ENCODE assay signal across 9 cellular contexts in the genomic region with DNA sequence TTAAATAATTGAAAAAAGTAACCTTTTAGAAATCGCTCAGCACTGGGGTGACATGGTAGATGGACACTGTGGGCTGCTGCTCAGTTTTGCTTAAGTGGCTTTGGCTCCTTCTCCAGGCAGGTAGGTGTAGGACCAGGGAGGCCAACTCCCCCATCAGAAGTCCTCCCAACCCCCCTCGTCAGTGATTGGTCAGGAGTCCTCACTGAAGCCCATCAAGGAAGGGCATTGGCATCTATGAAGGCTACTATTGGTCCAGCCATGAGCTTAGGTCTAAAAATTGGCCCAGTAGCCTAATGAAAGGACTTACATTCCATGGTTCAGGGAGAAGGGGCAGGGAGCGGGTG. TPM values are rescaled to one million over a fixed set of nuclear protein-coding genes. Genes with fewer than 3 reads are reported as not detected.
DNase-seq lines count a peak whose midpoint lies in the region; ATAC-seq and TF ChIP-seq lines count a peak whose summit lies in the region.
"Had no signal": no experiment of that assay in that cellular context is flagged by ENCODE, and none has a peak within 500 bp of the region (broad histone marks: within the 10 kb centered on the region; RNA-seq: fewer than 3 reads in every experiment).

No MANE protein-coding gene starts in this region.

- peak overlapping the region; percentile 85 for H3K9ac ChIP-seq in OCI-LY3 (ENCODE audit: low read length)
- no peak overlapping the region for H3K9ac ChIP-seq in H9 (ENCODE audit: extremely low read depth, insufficient read length, low read length)

- no peak overlapping the region for H2BK15ac ChIP-seq in H9 (ENCODE audit: low read depth, low read length)

- intact Hi-C loops in CD4-positive, alpha-beta T cell (cut with DNase I, micrococcal nuclease): loop anchor here in 1 of 2 experiments (5.0 kb wide), 1 partner anchor 183 kb away; no protein-coding TSS in a partner anchor
- intact Hi-C loops in lower lobe of right lung (cut with DNase I): no loop called here

- peak overlapping the region; percentile 100 for H3K27ac Mint-ChIP-seq in CD4-positive, alpha-beta T cell
- no peak overlapping the region for H3K27ac Mint-ChIP-seq in H9

- H4K20me1 ChIP-seq in OCI-LY3 (ENCODE audit: insufficient read depth, low read length): no peaks in the 10 kb centered on the region
- no peaks in the 10 kb centered on the region for H4K20me1 ChIP-seq in H9 (ENCODE audit: control insufficient read depth, insufficient read depth, insufficient read length)

- no peaks in the 10 kb centered on the region for H3K79me1 ChIP-seq in H9 (ENCODE audit: insufficient read depth, low read depth, low read length, poor library complexity, severe bottlenecking)

- no peak for TF ChIP-seq CTCF in CD4-positive, alpha-beta T cell (IDR thresholded peaks at IDR 0.05)
- no peak for TF ChIP-seq CTCF in OCI-LY3 (IDR thresholded peaks at IDR 0.05; ENCODE audit: low read depth, low read length)
- TF ChIP-seq CTCF in lower lobe of right lung (IDR thresholded peaks at IDR 0.05): no peak
- no peak for TF ChIP-seq CTCF in H9 (conservative IDR thresholded peaks at IDR 0.05)
- no peak for TF ChIP-seq CTCF in GM20000 (IDR thresholded peaks at IDR 0.05; ENCODE audit: extremely low read depth, missing control alignments)

- no peak overlapping the region for H3T11ph ChIP-seq in H9 (ENCODE audit: low read length)

- peak overlapping the region; percentile 92 for H3K27ac ChIP-seq in CD4-positive, alpha-beta T cell (ENCODE audit: low read depth, low read length)
- H3K27ac ChIP-seq in OCI-LY3 (ENCODE audit: low read length) (peak overlapping the region; percentile 99), lower lobe of right lung (peak overlapping the region; percentile 82), H9 (ENCODE audit: insufficient read length, low read depth, low read length) (no peak overlapping the region)
- H3K27ac ChIP-seq: PC-9 had no signal

- H4K5ac ChIP-seq in H9 (ENCODE audit: insufficient read length, low read depth, low read length): no peak overlapping the region

- no peak for DNase-seq in CD4-positive, alpha-beta T cell
- no peak for DNase-seq in lower lobe of right lung
- DNase-seq in glomerular visceral epithelial cell (ENCODE audit: extremely low spot score): no peak
- DNase-seq in H9: no peak
- DNase-seq in NCI-H2107 (lab: John Stamatoyannopoulos, UW): no peak
- no peak for DNase-seq in GM20000 (ENCODE audit: low spot score)
- DNase-seq: PC-9 had no signal

- H3K56ac ChIP-seq in H9 (ENCODE audit: insufficient read length, low read depth, low read length): no peak overlapping the region

- H3K4me3 Mint-ChIP-seq in CD4-positive, alpha-beta T cell: peak overlapping the region; percentile 83
- no peak overlapping the region for H3K4me3 Mint-ChIP-seq in H9

- H2BK20ac ChIP-seq in H9 (ENCODE audit: low read depth, low read length, poor library complexity, severe bottlenecking): no peak overlapping the region

- H2AFZ ChIP-seq in OCI-LY3 (ENCODE audit: low read depth, low read length): no peak overlapping the region
- H2AFZ ChIP-seq in H9 (ENCODE audit: low read length): no peak overlapping the region
- H2AFZ ChIP-seq: PC-9 had no signal

- no CpG with 5 or more reads among the region's 3 CpGs for WGBS in H9 (ENCODE audit: extremely low coverage, insufficient read length, low lambda C conversion rate)

- H3K79me2 ChIP-seq in OCI-LY3 (ENCODE audit: low read length) (peaks cover 39% of the 10 kb centered on the region), H9 (ENCODE audit: insufficient read depth, low read length) (no peaks in the 10 kb centered on the region)

- H3K4me1 ChIP-seq in OCI-LY3 (ENCODE audit: low read length) (peaks cover 84% of the 10 kb centered on the region), lower lobe of right lung (peaks cover 13% of the 10 kb centered on the region), H9 (ENCODE audit: insufficient read depth, low read length) (no peaks in the 10 kb centered on the region; the same call in 1 of the 2 replicates)

- peaks cover 81% of the 10 kb centered on the region for H3K36me3 Mint-ChIP-seq in CD4-positive, alpha-beta T cell (ENCODE audit: low read depth)
- no peaks in the 10 kb centered on the region for H3K36me3 Mint-ChIP-seq in H9 (ENCODE audit: insufficient read depth in 1 of 3, low read depth in 3 of 3)

- no peak overlapping the region for H2BK12ac ChIP-seq in H9 (ENCODE audit: insufficient read length, low read depth, low read length)

- H3K4me2 ChIP-seq in OCI-LY3 (ENCODE audit: low read length) (peak overlapping the region; percentile 61), H9 (ENCODE audit: insufficient read depth, insufficient read length, low read length) (no peak overlapping the region)
- H3K4me2 ChIP-seq: PC-9 had no signal

- H3K9me3 ChIP-seq in CD4-positive, alpha-beta T cell (ENCODE audit: control insufficient read depth, low read length): no peaks in the 10 kb centered on the region
- H3K9me3 ChIP-seq in OCI-LY3 (ENCODE audit: insufficient read depth, low read length) (peaks cover 19% of the 10 kb centered on the region), lower lobe of right lung (no peaks in the 10 kb centered on the region), H9 (ENCODE audit: control insufficient read depth, low read depth, low read length) (no peaks in the 10 kb centered on the region)

- H3K18ac ChIP-seq in H9 (ENCODE audit: insufficient read length, low read depth, low read length): no peak overlapping the region

- no peak overlapping the region for H4K91ac ChIP-seq in H9 (ENCODE audit: insufficient read length, low read depth, low read length)

- no peaks in the 10 kb centered on the region for H3K23me2 ChIP-seq in H9 (ENCODE audit: insufficient read length, low read depth, low read length, poor library complexity, severe bottlenecking)

- H2AK5ac ChIP-seq in H9 (ENCODE audit: insufficient read length, low read length): no peak overlapping the region

- no peaks in the 10 kb centered on the region for H3K27me3 ChIP-seq in CD4-positive, alpha-beta T cell (ENCODE audit: control insufficient read depth, insufficient read depth, low read length)
- H3K27me3 ChIP-seq in OCI-LY3 (ENCODE audit: low read depth, low read length) (no peaks in the 10 kb centered on the region), lower lobe of right lung (ENCODE audit: low read depth) (no peaks in the 10 kb centered on the region), H9 (ENCODE audit: insufficient read depth, low read length) (no peaks in the 10 kb centered on the region)

- H4K8ac ChIP-seq in H9 (replicated peaks; ENCODE audit: insufficient read length, low read depth, low read length): no peak overlapping the region

- POLR2A ChIA-PET in CD4-positive, alpha-beta T cell (lab: Charles Lee): interaction anchor here (0.8 to 4.5 kb wide), 11 partner anchors 8 to 587 kb away, joined by 3 to 81 read pairs (median 6); a partner anchor contains a TSS

- H3K14ac ChIP-seq in H9 (ENCODE audit: insufficient read depth, low read length): no peak overlapping the region

- H3K9me3 Mint-ChIP-seq in CD4-positive, alpha-beta T cell: peaks cover 6% of the 10 kb centered on the region
- no peaks in the 10 kb centered on the region for H3K9me3 Mint-ChIP-seq in H9

- H3K4ac ChIP-seq in H9 (ENCODE audit: low read depth, low read length): no peak overlapping the region

- peaks cover 74% of the 10 kb centered on the region for H3K4me1 Mint-ChIP-seq in CD4-positive, alpha-beta T cell (ENCODE audit: low read depth)
- peaks cover 0 to 5% of the 10 kb centered on the region in 2 experiments; a peak in 2 of 4 replicates for H3K4me1 Mint-ChIP-seq in H9

- peak; percentile 5 for ATAC-seq in CD4-positive, alpha-beta T cell (ENCODE audit: poor library complexity)
- ATAC-seq in GM21515 (IDR thresholded peaks at IDR 0.05; ENCODE audit: unreplicated experiment) (peak; percentile 17), lower lobe of right lung (peak in 1 of 2 donors; percentile 44)

- H2BK5ac ChIP-seq in H9 (ENCODE audit: insufficient read length, low read length): no peak overlapping the region

- peak overlapping the region; percentile 37 for H3K4me3 ChIP-seq in OCI-LY3 (ENCODE audit: low read length)
- peak overlapping the region; percentile 20 for H3K4me3 ChIP-seq in lower lobe of right lung
- H3K4me3 ChIP-seq: PC-9 had no signal

- no peak overlapping the region for H3K23ac ChIP-seq in H9 (ENCODE audit: insufficient read length, low read depth, low read length)

- H3K27me3 Mint-ChIP-seq in CD4-positive, alpha-beta T cell: no peaks in the 10 kb centered on the region
- H3K27me3 Mint-ChIP-seq in H9 (ENCODE audit: low read depth): no peaks in the 10 kb centered on the region; the same call in 1 of the 2 replicates

- H2BK120ac ChIP-seq in H9 (ENCODE audit: low read depth, low read length, poor library complexity, severe bottlenecking): no peak overlapping the region

- H3K36me3 ChIP-seq in OCI-LY3 (replicated peaks; ENCODE audit: low read depth, low read length) (peaks cover 62% of the 10 kb centered on the region), lower lobe of right lung (peaks cover 65% of the 10 kb centered on the region)

- CTCF ChIA-PET in CD4-positive, alpha-beta T cell (lab: Charles Lee): interaction anchor here (2.1 to 6.8 kb wide), 3 partner anchors 27 to 226 kb away, joined by 4 to 35 read pairs (median 27); a partner anchor contains a TSS

RNA-seq across cellular contexts. Expression of a gene that starts 34.7 kb away (rescaled TPM):
- total RNA-seq in CD4-positive, alpha-beta T cell: 10 to 100 TPM; 76.7 to 77.8 TPM
- total RNA-seq in lower lobe of right lung (72.4 TPM), H9 (2021) (3.3 and 3.9 TPM in 2 replicates)

Comparison
In these comparisons a context has a peak if more than half of its experiments do, and no peak if none do; other contexts are left out.
1. RNA of a gene that starts 34.7 kb away (total RNA-seq): 76.7 to 77.8 TPM in CD4-positive, alpha-beta T cell and 72.4 TPM in lower lobe of right lung (single experiment); 3.3 to 3.9 TPM in H9; every median in the first group is over 10 times any median in the second.